In genomic region chr1:111653695-111654094, GRCh38 we compare ENCODE assay signal across 12 cellular contexts. TPM values are rescaled to one million over a fixed set of nuclear protein-coding genes. Genes with fewer than 3 reads are reported as not detected.
DNase-seq lines count a peak whose midpoint lies in the region; ATAC-seq and TF ChIP-seq lines count a peak whose summit lies in the region.
"Had no signal": no experiment of that assay in that cellular context is flagged by ENCODE, and none has a peak within 500 bp of the region (broad histone marks: within the 10 kb centered on the region; RNA-seq: fewer than 3 reads in every experiment).

No MANE protein-coding gene starts in this region.

- peak overlapping the region in 7 of 8 donors; percentile 7 to 66 (median 48) for H3K27ac Mint-ChIP-seq in CD8-positive, alpha-beta memory T cell
- peak overlapping the region; percentile 63 for H3K27ac Mint-ChIP-seq in activated naive CD8-positive, alpha-beta T cell treated with anti-CD3 and anti-CD28 coated beads, Interleukin-2, amount 50 U/mL, for 24 hours
- no peak overlapping the region for H3K27ac Mint-ChIP-seq in progenitor cell of endocrine pancreas

- H3K36me3 Mint-ChIP-seq in CD8-positive, alpha-beta memory T cell, result peaks cover 0 to 23% (median 7%) of the 10 kb centered on the region in 3 donors
- H3K36me3 Mint-ChIP-seq in activated naive CD8-positive, alpha-beta T cell treated with anti-CD3 and anti-CD28 coated beads, Interleukin-2, amount 50 U/mL, for 24 hours (ENCODE audit: low read depth), result peaks cover 29% of the 10 kb centered on the region
- no peaks in the 10 kb centered on the region for H3K36me3 Mint-ChIP-seq in progenitor cell of endocrine pancreas (ENCODE audit: insufficient read depth)

- H3K27ac ChIP-seq in CD8-positive, alpha-beta memory T cell (ENCODE audit: low read depth, low read length), result no peak overlapping the region
- H3K27ac ChIP-seq in OCI-LY3 (ENCODE audit: low read length), result peak overlapping the region; percentile 59; the same call in 1 of the 2 replicates
- H3K27ac ChIP-seq: WERI-Rb-1 had no signal

- H3K27me3 ChIP-seq in CD8-positive, alpha-beta memory T cell (ENCODE audit: insufficient read depth, low read length, poor library complexity, severe bottlenecking), result no peaks in the 10 kb centered on the region
- H3K27me3 ChIP-seq in OCI-LY3 (ENCODE audit: low read depth, low read length) (no peaks in the 10 kb centered on the region), H7 (ENCODE audit: control insufficient read depth, insufficient read depth, low read length) (no peaks in the 10 kb centered on the region)

- ATAC-seq in activated naive CD8-positive, alpha-beta T cell treated with anti-CD3 and anti-CD28 coated beads, Interleukin-2, amount 50 U/mL, for 24 hours, result no peak
- no peak for ATAC-seq in HG03520 (IDR thresholded peaks at IDR 0.05; ENCODE audit: unreplicated experiment)
- ATAC-seq: HepG2 had no signal

- no peak overlapping the region for H3K9ac ChIP-seq in OCI-LY3 (ENCODE audit: low read length)

- H3K4me3 Mint-ChIP-seq in CD8-positive, alpha-beta memory T cell, result peak overlapping the region in 4 of 7 donors; percentile 6 to 21 (median 18)
- no peak overlapping the region for H3K4me3 Mint-ChIP-seq in activated naive CD8-positive, alpha-beta T cell treated with anti-CD3 and anti-CD28 coated beads, Interleukin-2, amount 50 U/mL, for 24 hours
- no peak overlapping the region for H3K4me3 Mint-ChIP-seq in progenitor cell of endocrine pancreas (ENCODE audit: low read depth)

- peak overlapping the region; percentile 59; the same call in 1 of the 2 replicates for H3K4me2 ChIP-seq in OCI-LY3 (ENCODE audit: low read length)

- CTCF ChIA-PET in CD8-positive, alpha-beta memory T cell (lab: Charles Lee), result no interaction called here

- POLR2A ChIA-PET in CD8-positive, alpha-beta memory T cell (lab: Charles Lee), result no interaction called here

- DNase-seq in AML-193 (lab: John Stamatoyannopoulos, UW) (peak; percentile 80 to 88), H7 (no peak), progenitor cell of endocrine pancreas (ENCODE audit: low spot score, unreplicated experiment) (no peak), HK-2 (ENCODE audit: unreplicated experiment) (no peak)
- DNase-seq in CD8-positive, alpha-beta memory T cell, result no peak
- DNase-seq in activated naive CD8-positive, alpha-beta T cell treated with anti-CD3 and anti-CD28 coated beads, Interleukin-2, amount 50 U/mL, for 24 hours, result no peak
- DNase-seq: GOT3, NCI-H1105 treated with DMSO at 0.1 percent for 48 hours, WERI-Rb-1 had no signal

- peaks cover 57 to 83% (median 83%) of the 10 kb centered on the region in 3 donors for H3K4me1 Mint-ChIP-seq in CD8-positive, alpha-beta memory T cell
- H3K4me1 Mint-ChIP-seq in activated naive CD8-positive, alpha-beta T cell treated with anti-CD3 and anti-CD28 coated beads, Interleukin-2, amount 50 U/mL, for 24 hours, result peaks cover 65% of the 10 kb centered on the region
- H3K4me1 Mint-ChIP-seq in progenitor cell of endocrine pancreas (ENCODE audit: low read depth), result peaks cover 16% of the 10 kb centered on the region

- H3K9me3 ChIP-seq in CD8-positive, alpha-beta memory T cell (ENCODE audit: low read length), result no peaks in the 10 kb centered on the region
- no peaks in the 10 kb centered on the region for H3K9me3 ChIP-seq in OCI-LY3 (ENCODE audit: insufficient read depth, low read length)

- H3K4me1 ChIP-seq in CD8-positive, alpha-beta memory T cell (ENCODE audit: insufficient read depth, low read length), result peaks cover 64% of the 10 kb centered on the region
- peaks cover 42% of the 10 kb centered on the region for H3K4me1 ChIP-seq in OCI-LY3 (ENCODE audit: low read length)

- no peak overlapping the region for H3K4me3 ChIP-seq in CD8-positive, alpha-beta memory T cell (ENCODE audit: low read length)
- no peak overlapping the region for H3K4me3 ChIP-seq in OCI-LY3 (ENCODE audit: low read length)
- H3K4me3 ChIP-seq in H7 (ENCODE audit: insufficient read depth, low read depth, low read length), result no peak overlapping the region

- H3K79me2 ChIP-seq in OCI-LY3 (ENCODE audit: low read length), result peaks cover 100% of the 10 kb centered on the region

- no peaks in the 10 kb centered on the region for H3K36me3 ChIP-seq in CD8-positive, alpha-beta memory T cell (ENCODE audit: insufficient read depth, low read length)
- H3K36me3 ChIP-seq in OCI-LY3 (replicated peaks; ENCODE audit: low read depth, low read length), result peaks cover 10% of the 10 kb centered on the region
- H3K36me3 ChIP-seq in H7 (replicated peaks; ENCODE audit: control insufficient read depth, insufficient read depth, low read length), result no peaks in the 10 kb centered on the region
- H3K36me3 ChIP-seq: WERI-Rb-1 had no signal

- H3K9me3 Mint-ChIP-seq in CD8-positive, alpha-beta memory T cell, result no peaks in the 10 kb centered on the region
- H3K9me3 Mint-ChIP-seq in activated naive CD8-positive, alpha-beta T cell treated with anti-CD3 and anti-CD28 coated beads, Interleukin-2, amount 50 U/mL, for 24 hours, result no peaks in the 10 kb centered on the region
- no peaks in the 10 kb centered on the region for H3K9me3 Mint-ChIP-seq in progenitor cell of endocrine pancreas (ENCODE audit: low read depth)

- H4K20me1 ChIP-seq in OCI-LY3 (ENCODE audit: insufficient read depth, low read length), result peaks cover 91% of the 10 kb centered on the region

- no peak overlapping the region for H2AFZ ChIP-seq in OCI-LY3 (ENCODE audit: low read depth, low read length)

- TF ChIP-seq CTCF in OCI-LY3 (IDR thresholded peaks at IDR 0.05; ENCODE audit: low read depth, low read length) (no peak), progenitor cell of endocrine pancreas (IDR thresholded peaks at IDR 0.05; ENCODE audit: unreplicated experiment) (no peak)

- H3K27me3 Mint-ChIP-seq in CD8-positive, alpha-beta memory T cell, result no peaks in the 10 kb centered on the region
- no peaks in the 10 kb centered on the region for H3K27me3 Mint-ChIP-seq in activated naive CD8-positive, alpha-beta T cell treated with anti-CD3 and anti-CD28 coated beads, Interleukin-2, amount 50 U/mL, for 24 hours
- H3K27me3 Mint-ChIP-seq in progenitor cell of endocrine pancreas, result no peaks in the 10 kb centered on the region

RNA-seq across cellular contexts. Expression of gene RAP1A, which starts 34.1 kb away (rescaled TPM):
- 100 to 1,000 TPM; 252 to 256 TPM for total RNA-seq in CD8-positive, alpha-beta memory T cell
- 60.8 TPM for polyA plus RNA-seq in CD8-positive, alpha-beta memory T cell
- 20.6 and 22.7 TPM in 2 replicates for total RNA-seq in H7 (2014; rRNA removed; shearing (Covaris generic))
- total RNA-seq in progenitor cell of endocrine pancreas, result 36.6 and 38.8 TPM in 2 replicates

Comparison
In these comparisons a context has a peak if more than half of its experiments do, and no peak if none do; other contexts are left out.
1. DNase-seq: peak in AML-193 (2 of 2); none in CD8-positive, alpha-beta memory T cell (0 of 5), activated naive CD8-positive, alpha-beta T cell treated with anti-CD3 and anti-CD28 coated beads, Interleukin-2, amount 50 U/mL, for 24 hours (single experiment), H7 (single experiment), progenitor cell of endocrine pancreas (single experiment) and HK-2 (single experiment).
2. H3K4me3 Mint-ChIP-seq: peak in CD8-positive, alpha-beta memory T cell (4 of 7); none in activated naive CD8-positive, alpha-beta T cell treated with anti-CD3 and anti-CD28 coated beads, Interleukin-2, amount 50 U/mL, for 24 hours (single experiment) and progenitor cell of endocrine pancreas (single experiment).